In genomic region chr2:86807462-86808275, GRCh38 we compare ENCODE assay signal across 1 cellular context.
A peak's percentile ranks its signal among the peaks of the same experiment; 100 is the strongest.
TF ChIP-seq lines count a peak whose summit lies in the region.

No MANE protein-coding gene starts in this region.

TF ChIP-seq in HEK293, 187 proteins besides CTCF, POLR2A, EP300 and RAD21 (continued from another document and continues in another):
- TF ChIP-seq ZNF16 (tag by site-specific recombination; IDR thresholded peaks at IDR 0.05; ENCODE audit: low read depth), result no peak
- TF ChIP-seq ZNF629 (tag by site-specific recombination; IDR thresholded peaks at IDR 0.05), result no peak
- no peak for TF ChIP-seq BCL11A (tag by site-specific recombination; IDR thresholded peaks at IDR 0.05; ENCODE audit: low read depth)
- TF ChIP-seq ZNF585B (tag by site-specific recombination; IDR thresholded peaks at IDR 0.05), result no peak
- no peak for TF ChIP-seq ZNF24 (tag by site-specific recombination; IDR thresholded peaks at IDR 0.05)
- TF ChIP-seq ZNF133 (tag by site-specific recombination; IDR thresholded peaks at IDR 0.05), result no peak
- TF ChIP-seq ZNF571 (tag by site-specific recombination; IDR thresholded peaks at IDR 0.05), result no peak
- no peak for TF ChIP-seq ZEB2 (tag by site-specific recombination; IDR thresholded peaks at IDR 0.05)
- TF ChIP-seq SETDB1 (IDR thresholded peaks at IDR 0.05; ENCODE audit: insufficient read length, low read length), result no peak
- TF ChIP-seq EGR2 (tag by site-specific recombination; IDR thresholded peaks at IDR 0.05; ENCODE audit: low read depth), result peak; percentile 77
- no peak for TF ChIP-seq ZNF18 (tag by site-specific recombination; IDR thresholded peaks at IDR 0.05)
- no peak for TF ChIP-seq ZNF677 (tag by site-specific recombination; IDR thresholded peaks at IDR 0.05)
- no peak for TF ChIP-seq ZNF174 (tag by site-specific recombination; IDR thresholded peaks at IDR 0.05)
- TF ChIP-seq ZNF654 (tag by site-specific recombination; IDR thresholded peaks at IDR 0.05; ENCODE audit: low read depth), result no peak
- no peak for TF ChIP-seq ZNF529 (tag by site-specific recombination; IDR thresholded peaks at IDR 0.05; ENCODE audit: insufficient replicate concordance)
- no peak for TF ChIP-seq ELK4 (IDR thresholded peaks at IDR 0.05; ENCODE audit: borderline replicate concordance, low read depth, low read length)
- TF ChIP-seq GLIS2 (tag by site-specific recombination; IDR thresholded peaks at IDR 0.05), result peak; percentile 92
- no peak for TF ChIP-seq ZNF768 (tag by site-specific recombination; IDR thresholded peaks at IDR 0.05)
- TF ChIP-seq KLF9 (tag by site-specific recombination; IDR thresholded peaks at IDR 0.05; ENCODE audit: low read depth), result peak; percentile 87
- no peak for TF ChIP-seq ZNF549 (tag by site-specific recombination; IDR thresholded peaks at IDR 0.05)
- TF ChIP-seq MYNN (tag by site-specific recombination; IDR thresholded peaks at IDR 0.05; ENCODE audit: borderline replicate concordance), result no peak
- no peak for TF ChIP-seq ZNF580 (tag by site-specific recombination; IDR thresholded peaks at IDR 0.05)
- peak; percentile 65 for TF ChIP-seq KLF16 (tag by site-specific recombination; IDR thresholded peaks at IDR 0.05)
- no peak for TF ChIP-seq GLI4 (tag by site-specific recombination; IDR thresholded peaks at IDR 0.05)
- TF ChIP-seq ZNF157 (tag by site-specific recombination; IDR thresholded peaks at IDR 0.05), result no peak
- peak; percentile 45; the same call in 1 of the 2 replicates for TF ChIP-seq KLF8 (tag by site-specific recombination; IDR thresholded peaks at IDR 0.05)
- TF ChIP-seq ZNF704 (tag by site-specific recombination; IDR thresholded peaks at IDR 0.05), result no peak
- no peak for TF ChIP-seq ZFP37 (tag by site-specific recombination; IDR thresholded peaks at IDR 0.05)
- no peak for TF ChIP-seq OSR2 (tag by site-specific recombination; IDR thresholded peaks at IDR 0.05)
- TF ChIP-seq PRDM2 (tag by site-specific recombination; IDR thresholded peaks at IDR 0.05; ENCODE audit: borderline replicate concordance), result no peak
- no peak for TF ChIP-seq ZNF621 (tag by site-specific recombination; IDR thresholded peaks at IDR 0.05)
- no peak for TF ChIP-seq TCF7L2 (IDR thresholded peaks at IDR 0.05; ENCODE audit: borderline replicate concordance, low read depth, low read length)
- no peak for TF ChIP-seq ZNF639 (tag by site-specific recombination; IDR thresholded peaks at IDR 0.05)
- no peak for TF ChIP-seq ZNF140 (tag by site-specific recombination; IDR thresholded peaks at IDR 0.05)
- no peak for TF ChIP-seq ZNF558 (tag by site-specific recombination; IDR thresholded peaks at IDR 0.05)
- no peak for TF ChIP-seq ZNF184 (tag by site-specific recombination; IDR thresholded peaks at IDR 0.05)
- TF ChIP-seq ZNF335 (tag by site-specific recombination; conservative IDR thresholded peaks at IDR 0.05), result peak; percentile 88
- peak; percentile 47; the same call in 1 of the 2 replicates for TF ChIP-seq ZNF341 (tag by site-specific recombination; IDR thresholded peaks at IDR 0.05; ENCODE audit: low read depth)
- peak; percentile 73 for TF ChIP-seq ZFHX2 (tag by site-specific recombination; conservative IDR thresholded peaks at IDR 0.05)
- no peak for TF ChIP-seq ZNF416 (tag by site-specific recombination; IDR thresholded peaks at IDR 0.05)
- no peak for TF ChIP-seq ZNF701 (tag by site-specific recombination; IDR thresholded peaks at IDR 0.05)
- TF ChIP-seq PATZ1 (tag by site-specific recombination; IDR thresholded peaks at IDR 0.05), result peak; percentile 80
- no peak for TF ChIP-seq ZSCAN30 (tag by site-specific recombination; IDR thresholded peaks at IDR 0.05)
- no peak for TF ChIP-seq ZNF138 (tag by site-specific recombination; IDR thresholded peaks at IDR 0.05; ENCODE audit: borderline replicate concordance)
- no peak for TF ChIP-seq ZNF175 (tag by site-specific recombination; IDR thresholded peaks at IDR 0.05)
- no peak for TF ChIP-seq ZNF747 (tag by site-specific recombination; IDR thresholded peaks at IDR 0.05)
- no peak for TF ChIP-seq KLF10 (tag by site-specific recombination; IDR thresholded peaks at IDR 0.05)
- no peak for TF ChIP-seq ZNF426 (tag by site-specific recombination; IDR thresholded peaks at IDR 0.05)
- TF ChIP-seq ZNF354C (tag by site-specific recombination; IDR thresholded peaks at IDR 0.05; ENCODE audit: borderline replicate concordance, low read depth), result no peak
- TF ChIP-seq ZBTB1 (tag by site-specific recombination; IDR thresholded peaks at IDR 0.05), result no peak
- no peak for TF ChIP-seq ZNF626 (tag by site-specific recombination; IDR thresholded peaks at IDR 0.05)
- TF ChIP-seq PRDM1 (tag by site-specific recombination; IDR thresholded peaks at IDR 0.05), result no peak
- TF ChIP-seq ZBTB10 (tag by site-specific recombination; IDR thresholded peaks at IDR 0.05), result peak; percentile 32; the same call in 1 of the 2 replicates
